In the genomic region with DNA sequence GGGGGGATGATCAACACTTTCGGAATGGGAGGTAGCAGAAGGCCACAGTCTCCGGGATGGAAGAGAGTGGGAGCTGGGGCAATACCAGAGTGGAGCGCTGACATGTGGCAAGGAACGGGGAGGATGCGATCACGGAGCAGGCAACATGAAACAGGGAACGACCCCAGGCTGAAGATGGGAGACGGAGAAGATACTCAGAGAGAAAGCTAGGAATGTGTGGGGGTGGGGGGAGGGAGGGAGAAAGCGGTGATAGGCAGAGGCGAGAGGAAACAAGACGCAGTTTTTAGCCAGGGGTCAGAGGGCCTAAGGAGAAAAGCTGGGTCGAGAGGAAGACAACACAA, we compare ENCODE assay signal across 8 cellular contexts. TPM values are rescaled to one million over a fixed set of nuclear protein-coding genes. Genes with fewer than 3 reads are reported as not detected.
DNase-seq lines count a peak whose midpoint lies in the region; ATAC-seq and TF ChIP-seq lines count a peak whose summit lies in the region.

No MANE protein-coding gene starts in this region.

- H3K9ac ChIP-seq in MM.1S (ENCODE audit: low read length) (peak overlapping the region; percentile 84), mesendoderm (ENCODE audit: low read length) (peak overlapping the region; percentile 96)

- H3K4me3 ChIP-seq in MM.1S (ENCODE audit: low read length) (peak overlapping the region; percentile 75), ectodermal cell (ENCODE audit: insufficient read depth, low read depth, low read length) (peak overlapping the region; percentile 52), mesendoderm (ENCODE audit: low read length) (peak overlapping the region; percentile 93)

- H2BK15ac ChIP-seq in mesendoderm (replicated peaks; ENCODE audit: low read depth): no peak overlapping the region

- H2AK5ac ChIP-seq in mesendoderm (ENCODE audit: low read length): no peak overlapping the region

- H4K5ac ChIP-seq in mesendoderm (ENCODE audit: low read length): no peak overlapping the region

- H3K9me2 ChIP-seq in MM.1S (replicated peaks; ENCODE audit: insufficient read depth, low read length): no peaks in the 10 kb centered on the region

- H3K79me1 ChIP-seq in mesendoderm (ENCODE audit: low read length): peaks cover 9% of the 10 kb centered on the region

- peaks cover 10% of the 10 kb centered on the region for H3F3A ChIP-seq in MM.1S (ENCODE audit: insufficient read depth, low read length)

- peak; percentile 27 for DNase-seq in stimulated activated CD4-positive, alpha-beta T cell treated with anti-CD3 and anti-CD28 coated beads, Interleukin-15, amount 100 ng/mL, for 24 hours
- DNase-seq in stimulated activated CD4-positive, alpha-beta T cell treated with anti-CD3 and anti-CD28 coated beads, Interleukin-1b, Interleukin-23, amount 100 ng/mL, for 48 hours: no peak
- DNase-seq in MM.1S: no peak
- DNase-seq in mesendoderm: peak; percentile 77
- DNase-seq in NCI-H2081 treated with DMSO at 0.1 percent for 48 hours (lab: John Stamatoyannopoulos, UW): no peak
- DNase-seq in islet precursor cell: no peak

- no peak overlapping the region for H3K18ac ChIP-seq in mesendoderm (ENCODE audit: low read length)

- H3K27me3 ChIP-seq in MM.1S (replicated peaks; ENCODE audit: insufficient read depth, low read length) (no peaks in the 10 kb centered on the region), ectodermal cell (ENCODE audit: control insufficient read depth, insufficient read depth, low read length, poor library complexity, severe bottlenecking) (no peaks in the 10 kb centered on the region), mesendoderm (ENCODE audit: insufficient read depth, low read length, poor library complexity) (no peaks in the 10 kb centered on the region)

- peak overlapping the region; percentile 98 for H3K56ac ChIP-seq in mesendoderm (ENCODE audit: low read length)

- peak overlapping the region; percentile 50 for H2AFZ ChIP-seq in MM.1S (ENCODE audit: low read length)

- peaks cover 12% of the 10 kb centered on the region for H3K4me1 ChIP-seq in MM.1S (ENCODE audit: low read length)
- H3K4me1 ChIP-seq in ectodermal cell (ENCODE audit: control insufficient read depth, insufficient read depth, low read length): peaks cover 14% of the 10 kb centered on the region
- H3K4me1 ChIP-seq in mesendoderm (ENCODE audit: control insufficient read depth, low read depth, low read length): peaks cover 10% of the 10 kb centered on the region

- H4K20me1 ChIP-seq in MM.1S (ENCODE audit: insufficient read depth, low read length): no peaks in the 10 kb centered on the region

- no peak overlapping the region for H3K23ac ChIP-seq in mesendoderm (ENCODE audit: low read length)

- H2BK5ac ChIP-seq in mesendoderm (ENCODE audit: low read length): peak overlapping the region; percentile 82

- H3K4me2 ChIP-seq in MM.1S (ENCODE audit: low read depth, low read length) (peak overlapping the region; percentile 80), mesendoderm (ENCODE audit: low read length) (peak overlapping the region; percentile 91)

- peaks cover 3% of the 10 kb centered on the region; the same call in 1 of the 2 replicates for H3K36me3 ChIP-seq in MM.1S (replicated peaks; ENCODE audit: insufficient read depth, low read length)
- H3K36me3 ChIP-seq in ectodermal cell (ENCODE audit: control insufficient read depth, insufficient read depth, low read length): peaks cover 5% of the 10 kb centered on the region
- peaks cover 1% of the 10 kb centered on the region for H3K36me3 ChIP-seq in mesendoderm (ENCODE audit: control insufficient read depth, insufficient read depth, low read length)

- H4K8ac ChIP-seq in mesendoderm (ENCODE audit: low read depth, low read length): no peak overlapping the region

- H3K4ac ChIP-seq in mesendoderm (ENCODE audit: low read depth, low read length): no peak overlapping the region

- peak overlapping the region; percentile 63 for H3K27ac ChIP-seq in MM.1S (ENCODE audit: low read length)
- peak overlapping the region; percentile 28 for H3K27ac ChIP-seq in ectodermal cell (ENCODE audit: insufficient read depth, low read depth, low read length, poor library complexity, severe bottlenecking)
- peak overlapping the region; percentile 35 for H3K27ac ChIP-seq in mesendoderm (ENCODE audit: low read depth, low read length)

- 2% methylated on average over 12 of the region's 12 CpGs for WGBS in ectodermal cell, 2 experiments
- no CpG with 5 or more reads among the region's 12 CpGs for WGBS in mesendoderm (ENCODE audit: extremely low coverage, insufficient coverage, low lambda C conversion rate)

- H3K79me2 ChIP-seq in MM.1S (ENCODE audit: low read length): peaks cover 55% of the 10 kb centered on the region
- H3K79me2 ChIP-seq in mesendoderm (ENCODE audit: control insufficient read depth, insufficient read depth, low read length): peaks cover 32% of the 10 kb centered on the region

- ATAC-seq in HG03097 (IDR thresholded peaks at IDR 0.05; ENCODE audit: low FRiP score, unreplicated experiment): no peak

- no peak for TF ChIP-seq CTCF in MM.1S (IDR thresholded peaks at IDR 0.05; ENCODE audit: low read length)

- H2BK120ac ChIP-seq in mesendoderm (ENCODE audit: low read depth, low read length): no peak overlapping the region

- H3K9me3 ChIP-seq in MM.1S (replicated peaks; ENCODE audit: insufficient read depth, low read length): no peaks in the 10 kb centered on the region
- H3K9me3 ChIP-seq in ectodermal cell (ENCODE audit: control insufficient read depth, low read length): no peaks in the 10 kb centered on the region

RNA-seq across cellular contexts. Expression of a gene that starts 0.6 kb away (rescaled TPM):
- 31.1 TPM for polyA plus RNA-seq in ectodermal cell (2013, experiment 1 of 4)
- 33.9 TPM for polyA plus RNA-seq in ectodermal cell (2013, experiment 2 of 4)
- 23.5 TPM for polyA plus RNA-seq in ectodermal cell (2013, experiment 3 of 4)
- polyA plus RNA-seq in ectodermal cell (2013, experiment 4 of 4): 25.5 TPM
- 19.2 TPM for polyA plus RNA-seq in mesendoderm (2013, experiment 1 of 2)
- polyA plus RNA-seq in mesendoderm (2013, experiment 2 of 2): 18.4 TPM

Comparison
In these comparisons a context has a peak if more than half of its experiments do, and no peak if none do; other contexts are left out.
1. DNase-seq: peak in stimulated activated CD4-positive, alpha-beta T cell treated with anti-CD3 and anti-CD28 coated beads, Interleukin-15, amount 100 ng/mL, for 24 hours (single experiment) and mesendoderm (single experiment); none in stimulated activated CD4-positive, alpha-beta T cell treated with anti-CD3 and anti-CD28 coated beads, Interleukin-1b, Interleukin-23, amount 100 ng/mL, for 48 hours (single experiment), MM.1S (single experiment), NCI-H2081 treated with DMSO at 0.1 percent for 48 hours (single experiment) and islet precursor cell (single experiment).
2. Peak in every context shown above with its lines, with median percentiles within 50 percentile points of each other: H3K27ac ChIP-seq and H3K4me3 ChIP-seq.